In genomic region chr13:30665638-30666037, GRCh38 we compare ENCODE assay signal across 28 cellular contexts. TPM values are rescaled to one million over a fixed set of nuclear protein-coding genes. Genes with fewer than 3 reads are reported as not detected.
DNase-seq lines count a peak whose midpoint lies in the region; ATAC-seq and TF ChIP-seq lines count a peak whose summit lies in the region.
"Had no signal": no experiment of that assay in that cellular context is flagged by ENCODE, and none has a peak within 500 bp of the region (broad histone marks: within the 10 kb centered on the region; RNA-seq: fewer than 3 reads in every experiment).

No MANE protein-coding gene starts in this region.

- no peaks in the 10 kb centered on the region for H3K9me2 ChIP-seq in OCI-LY1 (ENCODE audit: low read depth, low read length)

- no peak overlapping the region for H2AFZ ChIP-seq in OCI-LY1 (ENCODE audit: low read length)
- H2AFZ ChIP-seq in smooth muscle cell (ENCODE audit: low read depth): peak overlapping the region; percentile 36

- H3K27me3 Mint-ChIP-seq in activated naive CD8-positive, alpha-beta T cell treated with anti-CD3 and anti-CD28 coated beads, Interleukin-2, amount 10 ng/mL, durations not matched to agents 7 days and 5 days: peaks cover 3% of the 10 kb centered on the region
- no peaks in the 10 kb centered on the region for H3K27me3 Mint-ChIP-seq in activated naive CD8-positive, alpha-beta T cell treated with anti-CD3 and anti-CD28 coated beads for 36 hours
- H3K27me3 Mint-ChIP-seq: activated CD4-positive, alpha-beta memory T cell treated with anti-CD3 and anti-CD28 coated beads, Interleukin-2, amount 10 ng/mL, durations not matched to agents 7 days and 5 days had no signal

- H3K4me3 Mint-ChIP-seq in activated naive CD8-positive, alpha-beta T cell treated with anti-CD3 and anti-CD28 coated beads, Interleukin-2, amount 10 ng/mL, durations not matched to agents 7 days and 5 days: no peak overlapping the region
- H3K4me3 Mint-ChIP-seq in activated naive CD8-positive, alpha-beta T cell treated with anti-CD3 and anti-CD28 coated beads for 36 hours: no peak overlapping the region
- H3K4me3 Mint-ChIP-seq: activated CD4-positive, alpha-beta memory T cell treated with anti-CD3 and anti-CD28 coated beads, Interleukin-2, amount 10 ng/mL, durations not matched to agents 7 days and 5 days; CD8-positive, alpha-beta T cell; nephron had no signal

- in situ Hi-C loops in transverse colon (cut with MboI; ENCODE audit: low pct_ligation_motif_present in 1 of 4, low pct_unique_long_range_greater_than_20kb in 1 of 4, low sequenced_read_pairs in 3 of 4): no loop called here

- H3K9me3 ChIP-seq in OCI-LY1 (ENCODE audit: low read length) (no peaks in the 10 kb centered on the region), smooth muscle cell (replicated peaks; ENCODE audit: low read depth) (no peaks in the 10 kb centered on the region), transverse colon (no peaks in the 10 kb centered on the region)
- H3K9me3 ChIP-seq: A549, body of pancreas, heart left ventricle, lower lobe of right lung, pancreas had no signal

- DNase-seq in activated naive CD8-positive, alpha-beta T cell treated with anti-CD3 and anti-CD28 coated beads, Interleukin-2, amount 10 ng/mL, durations not matched to agents 7 days and 5 days: no peak
- no peak for DNase-seq in activated naive CD8-positive, alpha-beta T cell treated with anti-CD3 and anti-CD28 coated beads for 36 hours
- DNase-seq in kidney tubule cell (ENCODE audit: low spot score): peak; percentile 41
- DNase-seq in smooth muscle cell (lab: John Stamatoyannopoulos, UW; ENCODE audit: unreplicated experiment): no peak
- no peak for DNase-seq in transverse colon
- DNase-seq: activated CD4-positive, alpha-beta memory T cell treated with anti-CD3 and anti-CD28 coated beads, Interleukin-2, amount 10 ng/mL, durations not matched to agents 7 days and 5 days; activated CD8-positive, alpha-beta memory T cell treated with anti-CD3 and anti-CD28 coated beads, Interleukin-2, amount 50 U/mL, for 4 hours; activated naive CD4-positive, alpha-beta T cell; body of pancreas; CD8-positive, alpha-beta T cell; DMS 273 treated with DMSO at 0.1 percent for 48 hours; dorsolateral prefrontal cortex; foreskin melanocyte; heart left ventricle; lower lobe of right lung; NCI-H1092 treated with DMSO at 0.1 percent for 48 hours; NCI-H187 treated with DMSO at 0.1 percent for 48 hours; NCI-H526; pancreas; PC-3; stimulated activated naive CD4-positive, alpha-beta T cell had no signal

- intact Hi-C loops in transverse colon (cut with DNase I; ENCODE audit: low total_unique reads): no loop called here

- no peak overlapping the region for H3K4me3 ChIP-seq in OCI-LY1 (ENCODE audit: low read depth, low read length, poor library complexity, severe bottlenecking)
- H3K4me3 ChIP-seq in smooth muscle cell: no peak overlapping the region
- H3K4me3 ChIP-seq in transverse colon: no peak overlapping the region
- H3K4me3 ChIP-seq: A549, body of pancreas, dorsolateral prefrontal cortex, heart left ventricle, lower lobe of right lung, pancreas, SK-N-MC had no signal

- no peaks in the 10 kb centered on the region for H3K9me3 Mint-ChIP-seq in activated naive CD8-positive, alpha-beta T cell treated with anti-CD3 and anti-CD28 coated beads, Interleukin-2, amount 10 ng/mL, durations not matched to agents 7 days and 5 days
- H3K9me3 Mint-ChIP-seq in activated naive CD8-positive, alpha-beta T cell treated with anti-CD3 and anti-CD28 coated beads for 36 hours: no peaks in the 10 kb centered on the region
- H3K9me3 Mint-ChIP-seq: activated CD4-positive, alpha-beta memory T cell treated with anti-CD3 and anti-CD28 coated beads, Interleukin-2, amount 10 ng/mL, durations not matched to agents 7 days and 5 days; CD8-positive, alpha-beta T cell; nephron had no signal

- peaks cover 27% of the 10 kb centered on the region for H3K4me1 ChIP-seq in OCI-LY1 (ENCODE audit: insufficient read depth, low read length, severe bottlenecking)
- H3K4me1 ChIP-seq in smooth muscle cell (ENCODE audit: low read depth): no peaks in the 10 kb centered on the region
- peaks cover 0 to 4% (median 2%) of the 10 kb centered on the region in 4 donors for H3K4me1 ChIP-seq in transverse colon
- H3K4me1 ChIP-seq: A549, lower lobe of right lung, pancreas had no signal

- no peak overlapping the region for H3K4me2 ChIP-seq in OCI-LY1 (ENCODE audit: low read length)
- H3K4me2 ChIP-seq in smooth muscle cell: no peak overlapping the region
- H3K4me2 ChIP-seq: A549 had no signal

- ATAC-seq in activated naive CD8-positive, alpha-beta T cell treated with anti-CD3 and anti-CD28 coated beads, Interleukin-2, amount 10 ng/mL, durations not matched to agents 7 days and 5 days (ENCODE audit: low read depth): peak; percentile 52
- ATAC-seq in GM21381 (IDR thresholded peaks at IDR 0.05; ENCODE audit: unreplicated experiment): no peak
- ATAC-seq in GM18868 (IDR thresholded peaks at IDR 0.05; ENCODE audit: unreplicated experiment): no peak
- ATAC-seq: A549; body of pancreas; CD8-positive, alpha-beta T cell; HCT116; heart left ventricle; lower lobe of right lung; PC-3 had no signal

- H3K79me2 ChIP-seq in OCI-LY1 (ENCODE audit: insufficient read depth, low read length) (no peaks in the 10 kb centered on the region), smooth muscle cell (ENCODE audit: low read depth) (no peaks in the 10 kb centered on the region)

- H3F3A ChIP-seq in OCI-LY1 (ENCODE audit: insufficient read depth, low read length) (no peaks in the 10 kb centered on the region), smooth muscle cell (ENCODE audit: low read depth) (no peaks in the 10 kb centered on the region)

- TF ChIP-seq CTCF in OCI-LY1 (IDR thresholded peaks at IDR 0.05; ENCODE audit: low read length): no peak
- TF ChIP-seq CTCF in smooth muscle cell (IDR thresholded peaks at IDR 0.05; ENCODE audit: borderline replicate concordance, insufficient read depth, poor library complexity, severe bottlenecking): no peak
- no peak for TF ChIP-seq CTCF in transverse colon (IDR thresholded peaks at IDR 0.05)

- TF ChIP-seq POLR2A in transverse colon (IDR thresholded peaks at IDR 0.05): no peak

- H4K20me1 ChIP-seq in OCI-LY1 (ENCODE audit: insufficient read depth, low read length) (no peaks in the 10 kb centered on the region), smooth muscle cell (ENCODE audit: low read depth) (no peaks in the 10 kb centered on the region)

- POLR2A ChIA-PET in activated naive CD8-positive, alpha-beta T cell treated with anti-CD3 and anti-CD28 coated beads, Interleukin-2, amount 10 ng/mL, durations not matched to agents 7 days and 5 days (lab: Charles Lee): interaction anchor here (1.1 kb wide), 1 partner anchor 816 kb away, joined by 3 read pairs; no protein-coding TSS in a partner anchor

- WGBS in smooth muscle cell (ENCODE audit: low lambda C conversion rate): 29% methylated on average over 1 of the region's 1 CpG
- 50 to 67% methylated on average over 1 of the region's 1 CpG for WGBS in transverse colon (ENCODE audit: low coverage in 1 of 2), 2 donors

- no peak overlapping the region for H3K9ac ChIP-seq in OCI-LY1 (ENCODE audit: low read length)
- no peak overlapping the region for H3K9ac ChIP-seq in smooth muscle cell (ENCODE audit: low read depth)

- H3K36me3 Mint-ChIP-seq in activated naive CD8-positive, alpha-beta T cell treated with anti-CD3 and anti-CD28 coated beads, Interleukin-2, amount 10 ng/mL, durations not matched to agents 7 days and 5 days: no peaks in the 10 kb centered on the region
- H3K36me3 Mint-ChIP-seq in activated naive CD8-positive, alpha-beta T cell treated with anti-CD3 and anti-CD28 coated beads for 36 hours: no peaks in the 10 kb centered on the region
- H3K36me3 Mint-ChIP-seq: CD8-positive, alpha-beta T cell had no signal

- H3K4me1 Mint-ChIP-seq in activated naive CD8-positive, alpha-beta T cell treated with anti-CD3 and anti-CD28 coated beads, Interleukin-2, amount 10 ng/mL, durations not matched to agents 7 days and 5 days: peaks cover 3% of the 10 kb centered on the region
- no peaks in the 10 kb centered on the region for H3K4me1 Mint-ChIP-seq in activated naive CD8-positive, alpha-beta T cell treated with anti-CD3 and anti-CD28 coated beads for 36 hours
- H3K4me1 Mint-ChIP-seq: nephron had no signal

- no peaks in the 10 kb centered on the region for H3K27me3 ChIP-seq in OCI-LY1 (ENCODE audit: insufficient read depth, low read length)
- H3K27me3 ChIP-seq in smooth muscle cell (ENCODE audit: low read depth): no peaks in the 10 kb centered on the region
- no peaks in the 10 kb centered on the region for H3K27me3 ChIP-seq in transverse colon
- H3K27me3 ChIP-seq: body of pancreas, dorsolateral prefrontal cortex, heart left ventricle, pancreas had no signal

- H3K27ac Mint-ChIP-seq in activated naive CD8-positive, alpha-beta T cell treated with anti-CD3 and anti-CD28 coated beads, Interleukin-2, amount 10 ng/mL, durations not matched to agents 7 days and 5 days: no peak overlapping the region
- H3K27ac Mint-ChIP-seq in activated naive CD8-positive, alpha-beta T cell treated with anti-CD3 and anti-CD28 coated beads for 36 hours: no peak overlapping the region
- H3K27ac Mint-ChIP-seq: activated CD4-positive, alpha-beta memory T cell treated with anti-CD3 and anti-CD28 coated beads, Interleukin-2, amount 10 ng/mL, durations not matched to agents 7 days and 5 days; CD8-positive, alpha-beta T cell; nephron had no signal

- H3K27ac ChIP-seq in OCI-LY1 (ENCODE audit: low read depth, low read length, poor library complexity, severe bottlenecking): peak overlapping the region; percentile 43
- H3K27ac ChIP-seq in smooth muscle cell (ENCODE audit: low read depth): no peak overlapping the region
- H3K27ac ChIP-seq in transverse colon: no peak overlapping the region
- H3K27ac ChIP-seq: A549, body of pancreas, dorsolateral prefrontal cortex, heart left ventricle, lower lobe of right lung, pancreas, SK-N-MC had no signal

- H3K36me3 ChIP-seq in OCI-LY1 (ENCODE audit: insufficient read depth, low read length) (no peaks in the 10 kb centered on the region), smooth muscle cell (ENCODE audit: low read depth) (no peaks in the 10 kb centered on the region), transverse colon (no peaks in the 10 kb centered on the region)
- H3K36me3 ChIP-seq: heart left ventricle, lower lobe of right lung, pancreas had no signal

- no peak for TF ChIP-seq EP300 in transverse colon (IDR thresholded peaks at IDR 0.05; ENCODE audit: low read depth)

RNA-seq across cellular contexts. Expression of gene USPL1, which starts 47.9 kb away (rescaled TPM):
- 10 to 100 TPM; 23.9 to 25.8 TPM for total RNA-seq in activated naive CD8-positive, alpha-beta T cell treated with anti-CD3 and anti-CD28 coated beads, Interleukin-2, amount 10 ng/mL, durations not matched to agents 7 days and 5 days
- 10 to 100 TPM; 13.6 to 15.3 TPM for total RNA-seq in activated naive CD8-positive, alpha-beta T cell treated with anti-CD3 and anti-CD28 coated beads for 36 hours
- total RNA-seq in smooth muscle cell (33.3 and 37.7 TPM in 2 replicates), transverse colon (10 to 100 TPM in 3 of 4 donors, 1 to 10 TPM in 1; 8.6 to 27.3 (median 16.9) TPM)
- polyA plus RNA-seq in smooth muscle cell: 11.6 and 12.3 TPM in 2 replicates
